ENCODE assay signal across 20 cellular contexts in genomic region chr11:122162095-122162494, GRCh38. TPM values are rescaled to one million over a fixed set of nuclear protein-coding genes. Genes with fewer than 3 reads are reported as not detected.
DNase-seq lines count a peak whose midpoint lies in the region; ATAC-seq and TF ChIP-seq lines count a peak whose summit lies in the region.
"Had no signal": no experiment of that assay in that cellular context is flagged by ENCODE, and none has a peak within 500 bp of the region (broad histone marks: within the 10 kb centered on the region; RNA-seq: fewer than 3 reads in every experiment).

No MANE protein-coding gene starts in this region.

- no peak for TF ChIP-seq CTCF in HFFc6 (IDR thresholded peaks at IDR 0.05)
- TF ChIP-seq CTCF in mammary epithelial cell (conservative IDR thresholded peaks at IDR 0.05 in 1 of 2, IDR thresholded peaks at IDR 0.05 in 1 of 2; ENCODE audit: extremely low read depth in 1 of 2, insufficient read depth in 1 of 2, low read depth in 1 of 2, low read length in 2 of 2), result no peak
- TF ChIP-seq CTCF in gastroesophageal sphincter (IDR thresholded peaks at IDR 0.05), result no peak
- no peak for TF ChIP-seq CTCF in mesothelial cell of epicardium (IDR thresholded peaks at IDR 0.05; ENCODE audit: unreplicated experiment)

- H3K4me3 Mint-ChIP-seq in HFFc6 (0 out of 2 replicates have a peak overlapping the region, but pooled peaks have one; percentile 30), mesothelial cell of epicardium (no peak overlapping the region)
- H3K4me3 Mint-ChIP-seq: T-helper 1 cell treated with Interleukin-12 subunit alpha and Interleukin-12 subunit beta and Interleukin-4 antibody, amounts not matched to agents 30 μg/mL and 1 μg/mL, for 36 hours had no signal

- H3K4me1 ChIP-seq in mammary epithelial cell (ENCODE audit: insufficient read depth, low read length) (peaks cover 85% of the 10 kb centered on the region), gastroesophageal sphincter (peaks cover 16 to 73% (median 26%) of the 10 kb centered on the region in 3 donors)
- H3K4me1 ChIP-seq: left lung had no signal

- H3K36me3 ChIP-seq in mammary epithelial cell (ENCODE audit: insufficient read depth, low read length) (peaks cover 20% of the 10 kb centered on the region), gastroesophageal sphincter (no peaks in the 10 kb centered on the region)
- H3K36me3 ChIP-seq: left lung had no signal

- intact Hi-C loops in mammary epithelial cell (cut with micrococcal nuclease), result loop anchor here (1.0 kb wide), 1 partner anchor 41 kb away; no protein-coding TSS in a partner anchor

- H3K27ac Mint-ChIP-seq in HFFc6 (peak overlapping the region; percentile 87), mesothelial cell of epicardium (no peak overlapping the region)
- H3K27ac Mint-ChIP-seq: activated T-helper 2 cell treated with anti-CD3 and anti-CD28 coated beads, Interferon-gamma antibody, Interleukin-2, Interleukin-4, amounts not matched to agents 10 μg/mL and 5 μg/mL and 100 μg/mL, durations not matched to agents 14 hours and 24 hours and 36 hours; T-helper 1 cell treated with Interleukin-12 subunit alpha and Interleukin-12 subunit beta and Interleukin-4 antibody, amounts not matched to agents 30 μg/mL and 1 μg/mL, for 36 hours had no signal

- TF ChIP-seq EP300 in gastroesophageal sphincter (IDR thresholded peaks at IDR 0.05), result no peak

- peak; percentile 85 for ATAC-seq in gastroesophageal sphincter
- ATAC-seq in GM19455 (IDR thresholded peaks at IDR 0.05; ENCODE audit: unreplicated experiment), result no peak
- no peak for ATAC-seq in HG03342 (IDR thresholded peaks at IDR 0.05; ENCODE audit: unreplicated experiment)
- ATAC-seq: left lung had no signal

- dilution Hi-C loops in mammary epithelial cell (cut with HindIII; ENCODE audit: low sequenced_read_pairs), result no loop called here

- peak overlapping the region; percentile 41 for H3K4me2 ChIP-seq in mammary epithelial cell (ENCODE audit: insufficient read depth, low read depth, low read length)

- 50% methylated on average over 2 of the region's 2 CpGs for WGBS in mammary epithelial cell (ENCODE audit: low coverage, missing lambda C conversion rate)
- 67 to 89% methylated on average over 1 to 2 of the region's 2 CpGs for WGBS in gastroesophageal sphincter (ENCODE audit: low coverage in 1 of 2), 2 donors

- H3K9me3 ChIP-seq in mammary epithelial cell (replicated peaks; ENCODE audit: insufficient read depth, low read length) (no peaks in the 10 kb centered on the region), gastroesophageal sphincter (no peaks in the 10 kb centered on the region)
- H3K9me3 ChIP-seq: left lung had no signal

- H3K27me3 ChIP-seq in mammary epithelial cell (ENCODE audit: insufficient read depth, low read length) (no peaks in the 10 kb centered on the region), gastroesophageal sphincter (no peaks in the 10 kb centered on the region)
- H3K27me3 ChIP-seq: left lung had no signal

- H3K4me3 ChIP-seq in mammary epithelial cell (replicated peaks in 1 of 3; ENCODE audit: insufficient read depth in 1 of 3, low read depth in 2 of 3, low read length in 3 of 3) (no peak overlapping the region), gastroesophageal sphincter (no peak overlapping the region)
- H3K4me3 ChIP-seq: left lung had no signal

- H3K9ac ChIP-seq in mammary epithelial cell (ENCODE audit: insufficient read depth, low read length), result no peak overlapping the region

- in situ Hi-C loops in mammary epithelial cell (cut with MboI; ENCODE audit: low sequenced_read_pairs in 2 of 2), result loop anchor here in 1 of 2 donors (25.0 kb wide), 1 partner anchor 700 kb away; the partner anchor contains the start of genes SORL1 and SORL1-AS1

- H3K4me1 Mint-ChIP-seq in HFFc6 (ENCODE audit: low read depth), result peaks cover 100% of the 10 kb centered on the region
- H3K4me1 Mint-ChIP-seq in mesothelial cell of epicardium, result peaks cover 35% of the 10 kb centered on the region

- peaks cover 89% of the 10 kb centered on the region for H3K36me3 Mint-ChIP-seq in HFFc6 (ENCODE audit: low read depth)
- H3K36me3 Mint-ChIP-seq in mesothelial cell of epicardium, result no peaks in the 10 kb centered on the region

- BruUV-seq in mammary epithelial cell (replicated peaks; lab: Mats Ljungman, UMichigan), result no TSS peak

- DNase-seq in HFFc6 (no peak), mammary epithelial cell (peak; percentile 72), substantia nigra (lab: John Stamatoyannopoulos, UW) (no peak), NOMO-1 treated with dmso at 0.1 percent for 144 hours (lab: John Stamatoyannopoulos, UW; ENCODE audit: unreplicated experiment) (no peak), mesothelial cell of epicardium (ENCODE audit: low spot score in 2 of 2, unreplicated experiment in 2 of 2) (no peak)
- DNase-seq: activated CD4-positive, CD25-positive, alpha-beta regulatory T cell; activated CD8-positive, alpha-beta memory T cell treated with anti-CD3 and anti-CD28 coated beads for 24 hours; AML-193; cortex of kidney; GDM1; left lung; NCI-H1417 treated with DMSO at 0.1 percent for 48 hours; posterior cingulate gyrus; SHP77; stimulated activated naive CD4-positive, alpha-beta T cell had no signal

- H3K9me3 Mint-ChIP-seq in HFFc6 (no peaks in the 10 kb centered on the region), mesothelial cell of epicardium (no peaks in the 10 kb centered on the region)
- H3K9me3 Mint-ChIP-seq: activated T-helper 2 cell treated with anti-CD3 and anti-CD28 coated beads, Interferon-gamma antibody, Interleukin-2, Interleukin-4, amounts not matched to agents 10 μg/mL and 5 μg/mL and 100 μg/mL, durations not matched to agents 14 hours and 24 hours and 36 hours; T-helper 1 cell treated with Interleukin-12 subunit alpha and Interleukin-12 subunit beta and Interleukin-4 antibody, amounts not matched to agents 30 μg/mL and 1 μg/mL, for 36 hours had no signal

- H3K79me2 ChIP-seq in mammary epithelial cell (ENCODE audit: insufficient read depth, low read length), result peaks cover 97% of the 10 kb centered on the region

- no peak for TF ChIP-seq POLR2A in gastroesophageal sphincter (IDR thresholded peaks at IDR 0.05)

- H4K20me1 ChIP-seq in mammary epithelial cell (ENCODE audit: insufficient read depth, low read length), result no peaks in the 10 kb centered on the region

- CTCF ChIA-PET in mammary epithelial cell (lab: Charles Lee; ENCODE audit: low non-redundant PET), result interaction anchor here (0.7 kb wide), 1 partner anchor 55 kb away, joined by 3 read pairs; no protein-coding TSS in a partner anchor

- no peak overlapping the region for H2AFZ ChIP-seq in mammary epithelial cell (ENCODE audit: low read depth, low read length)

- H3K27ac ChIP-seq in mammary epithelial cell (ENCODE audit: insufficient read depth, low read depth, low read length) (peak overlapping the region; percentile 73), gastroesophageal sphincter (peak overlapping the region; percentile 78 to 89 (median 82)), substantia nigra (ENCODE audit: low read depth, low read length, poor library complexity, severe bottlenecking) (peak overlapping the region; percentile 31)
- H3K27ac ChIP-seq: left lung had no signal

- peaks cover 4% of the 10 kb centered on the region; the same call in 1 of the 2 replicates for H3K27me3 Mint-ChIP-seq in HFFc6 (ENCODE audit: insufficient read depth)
- H3K27me3 Mint-ChIP-seq in mesothelial cell of epicardium (ENCODE audit: low read depth), result peaks cover 1% of the 10 kb centered on the region

RNA-seq across cellular contexts. Expression of gene BLID, which starts 46.1 kb away (rescaled TPM):
- total RNA-seq in HFFc6 (2021; fragmentation: NEBNext Ultra II Directional; extraction: Animal tissue kit (Norgen Biotek cat#: 25700)), result 1 to 10 TPM in 5 of 6 experiments, under 1 TPM in 1; 0.85 to 1.6 (median 1.2) TPM
- total RNA-seq in mammary epithelial cell (1 to 10 TPM; 5.2 to 5.6 TPM), gastroesophageal sphincter (10 to 100 TPM in 1 of 4 donors, 1 to 10 TPM in 2, not detected in 1; 1.2 to 13.5 (median 5.4) TPM), mesothelial cell of epicardium (1.0 to 1.4 TPM (median 1.2 TPM) in 3 replicates)
- not detected for polyA plus RNA-seq in mammary epithelial cell
- not detected for polyA minus RNA-seq in mammary epithelial cell
- total RNA-seq: activated T-helper 2 cell treated with anti-CD3 and anti-CD28 coated beads, Interferon-gamma antibody, Interleukin-2, Interleukin-4, amounts not matched to agents 10 μg/mL and 5 μg/mL and 100 μg/mL, durations not matched to agents 14 hours and 24 hours and 36 hours had no signal

Comparison
In these comparisons a context has a peak if more than half of its experiments do, and no peak if none do; other contexts are left out.
1. H3K27ac ChIP-seq: peak in every context shown above with its lines; median percentile 82 in gastroesophageal sphincter; 73 in mammary epithelial cell; 31 in substantia nigra.